18 cellular contexts compared by ENCODE assay signal in the genomic region with DNA sequence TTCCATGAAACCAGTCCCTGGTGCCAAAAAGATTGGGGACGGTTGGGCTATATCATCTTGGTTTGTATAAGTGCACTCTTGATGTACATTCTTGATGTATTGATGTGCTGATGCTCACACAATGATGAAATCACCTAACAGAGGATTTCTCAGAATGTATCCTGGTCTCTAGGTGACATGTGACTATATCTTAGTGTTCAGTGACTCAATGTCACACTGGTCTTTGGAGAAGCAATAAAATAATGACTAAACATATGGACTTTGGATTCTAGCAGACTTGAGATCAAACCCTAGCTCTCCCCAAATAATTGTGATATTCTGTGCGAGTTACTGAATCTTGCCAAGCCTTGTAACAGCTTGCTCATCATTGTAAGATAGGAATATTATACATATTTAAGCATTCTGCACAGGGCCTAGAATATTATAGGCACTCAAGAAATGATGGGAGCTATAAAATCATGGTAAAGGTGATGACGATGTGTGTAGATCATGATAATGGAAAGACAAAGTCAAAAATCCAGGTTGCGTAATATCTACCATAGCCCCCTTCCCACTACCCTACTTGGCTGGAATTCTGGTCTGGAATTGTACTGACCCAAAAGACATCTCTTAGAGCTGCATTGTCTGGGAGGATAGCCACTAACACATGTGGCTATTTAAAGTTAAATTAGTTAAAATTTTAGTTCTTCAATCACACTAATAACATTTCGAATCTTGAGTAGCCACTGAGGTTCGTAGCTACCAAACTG.
"Had no signal": no experiment of that assay in that cellular context is flagged by ENCODE, and none has a peak within 500 bp of the region (broad histone marks: within the 10 kb centered on the region; RNA-seq: fewer than 3 reads in every experiment).

No MANE protein-coding gene starts in this region.

- H3K36me3 ChIP-seq: neural progenitor cell, tibial artery had no signal

- H2AFZ ChIP-seq: neural progenitor cell, parathyroid adenoma had no signal

- H3K27me3 ChIP-seq: neural progenitor cell, testis, tibial artery had no signal

- DNase-seq: dorsolateral prefrontal cortex; effector CD4-positive, alpha-beta T cell; head of caudate nucleus; naive B cell; stimulated activated CD4-positive, alpha-beta T cell treated with anti-CD3 and anti-CD28 coated beads, Interleukin-2, amount 100 ng/mL, for 24 hours; stimulated activated CD4-positive, alpha-beta T cell treated with anti-CD3 and anti-CD28 coated beads, Interleukin-4, amount 100 ng/mL, for 4 hours; stimulated activated naive CD8-positive, alpha-beta T cell treated with anti-CD3 and anti-CD28 coated beads, Interleukin-15, Interleukin-2, amounts not matched to agents 100 U/mL and 50 U/mL, for 24 hours; substantia nigra; testis; tibial artery had no signal

- ATAC-seq: sciatic nerve; stimulated activated memory B cell treated with anti-CD40 and anti-IgM and Interleukin-4, amounts not matched to agents 10 μg/mL and 1 μg/mL and 100 μg/mL, for 72 hours; stimulated activated naive CD8-positive, alpha-beta T cell treated with anti-CD3 and anti-CD28 coated beads, Interleukin-15, Interleukin-2, amounts not matched to agents 100 U/mL and 50 U/mL, for 24 hours had no signal

- H3K4me1 ChIP-seq: neural progenitor cell, testis, tibial artery had no signal

- H3K9me3 ChIP-seq: testis, tibial artery had no signal

- FAIRE-seq: colon, frontal cortex, islet of Langerhans had no signal

- H3K27ac ChIP-seq: dorsolateral prefrontal cortex, neural progenitor cell, parathyroid adenoma, testis, tibial artery had no signal

- H3K9ac ChIP-seq: neural progenitor cell, parathyroid adenoma had no signal

- H3K4me3 ChIP-seq: dorsolateral prefrontal cortex, lung, neural progenitor cell, testis, tibial artery had no signal

- H3K4me2 ChIP-seq: neural progenitor cell had no signal
